ENCODE assay signal across 21 cellular contexts in the genomic region with DNA sequence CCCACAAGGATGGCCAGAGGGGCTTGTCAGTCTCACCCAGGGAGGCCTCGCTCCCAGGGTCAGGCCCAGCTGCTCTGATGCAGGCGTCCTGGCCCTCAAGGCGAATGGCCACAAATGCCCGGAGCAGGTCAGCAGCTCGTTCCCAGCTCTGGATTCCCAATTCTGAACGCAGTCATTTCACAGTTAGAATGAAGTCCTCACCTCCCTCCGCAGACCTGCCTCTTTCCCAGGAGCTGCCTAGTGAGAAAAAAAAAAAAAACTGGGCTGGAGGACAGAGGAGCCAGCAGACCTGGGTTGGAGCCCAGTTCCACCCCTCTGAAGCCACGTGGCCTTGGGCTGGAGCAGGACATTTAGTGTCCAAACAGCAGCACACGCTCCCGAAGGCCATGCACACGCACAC.
DNase-seq lines count a peak whose midpoint lies in the region; ATAC-seq, FAIRE-seq and TF ChIP-seq lines count a peak whose summit lies in the region.
"Had no signal": no experiment of that assay in that cellular context is flagged by ENCODE, and none has a peak within 500 bp of the region (broad histone marks: within the 10 kb centered on the region; RNA-seq: fewer than 3 reads in every experiment).

No MANE protein-coding gene starts in this region.

- no peaks in the 10 kb centered on the region for H3K36me3 ChIP-seq in right lobe of liver
- no peaks in the 10 kb centered on the region for H3K36me3 ChIP-seq in HepG2 (replicated peaks in 1 of 2; ENCODE audit: control insufficient read depth in 1 of 2, insufficient read depth in 2 of 2, low read length in 2 of 2)
- H3K36me3 ChIP-seq in kidney (ENCODE audit: control insufficient read depth in 1 of 2, insufficient read depth in 2 of 2, low read length in 2 of 2) = no peaks in the 10 kb centered on the region
- H3K36me3 ChIP-seq: BLaER1 had no signal

- TF ChIP-seq RAD21 in HepG2 (CRISPR knock-in tag; IDR thresholded peaks at IDR 0.05) = no peak

- intact Hi-C loops in right lobe of liver (cut with DNase I) (no loop called here), HepG2 (cut with micrococcal nuclease; ENCODE audit: unreplicated experiment) (no loop called here), kidney (cut with DNase I) (no loop called here), sciatic nerve (cut with DNase I) (no loop called here)
- intact Hi-C loops in activated CD4-positive, alpha-beta T cell treated with anti-CD3 and anti-CD28 coated beads for 36 hours (cut with DNase I, micrococcal nuclease) = no loop called here

- H3K4me3 ChIP-seq in right lobe of liver (no peak overlapping the region), HepG2 (replicated peaks in 1 of 3; ENCODE audit: insufficient read depth in 1 of 3, low read depth in 2 of 3, low read length in 3 of 3) (no peak overlapping the region), kidney (ENCODE audit: low read length in 2 of 2) (no peak overlapping the region)
- H3K4me3 ChIP-seq: BLaER1, PC-9 had no signal

- no peak overlapping the region for H3K4me2 ChIP-seq in HepG2 (ENCODE audit: low read depth, low read length)
- H3K4me2 ChIP-seq: BLaER1, PC-9 had no signal

- H2AFZ ChIP-seq in HepG2 (ENCODE audit: low read length) = no peak overlapping the region
- H2AFZ ChIP-seq: PC-9 had no signal

- no TSS peak for BruUV-seq in HepG2 (replicated peaks; lab: Mats Ljungman, UMichigan)

- no peaks in the 10 kb centered on the region for H4K20me1 ChIP-seq in HepG2 (ENCODE audit: insufficient read depth, low read length)
- H4K20me1 ChIP-seq: BLaER1 had no signal

- no peaks in the 10 kb centered on the region for H3K36me3 Mint-ChIP-seq in activated CD4-positive, alpha-beta T cell treated with anti-CD3 and anti-CD28 coated beads for 36 hours (ENCODE audit: low read depth)

- 40% methylated on average over 6 of the region's 11 CpGs for WGBS in right lobe of liver (ENCODE audit: insufficient coverage, low coverage, low lambda C conversion rate, missing lambda C conversion rate)
- WGBS in HepG2 (ENCODE audit: low lambda C conversion rate) = 53% methylated on average over 10 of the region's 11 CpGs

- POLR2A ChIA-PET in HepG2 (lab: Yijun Ruan, JAX) = no interaction called here
- POLR2A ChIA-PET in activated CD4-positive, alpha-beta T cell treated with anti-CD3 and anti-CD28 coated beads for 36 hours (lab: Charles Lee) = no interaction called here

- no peak overlapping the region for H3K27ac Mint-ChIP-seq in activated CD4-positive, alpha-beta T cell treated with anti-CD3 and anti-CD28 coated beads for 36 hours
- H3K27ac Mint-ChIP-seq: activated T-helper 1 cell treated with anti-CD3 and anti-CD28 coated beads, Interleukin-12 subunit alpha, Interleukin-12 subunit beta, Interleukin-2, Interleukin-4 antibody, amounts not matched to agents 30 ng/mL and 10 ng/mL and 1 ng/mL, durations not matched to agents 14 hours and 24 hours and 36 hours; progenitor cell of endocrine pancreas had no signal

- peaks cover 11% of the 10 kb centered on the region for H3K27me3 Mint-ChIP-seq in activated CD4-positive, alpha-beta T cell treated with anti-CD3 and anti-CD28 coated beads for 36 hours

- TF ChIP-seq EP300 in HepG2 (IDR thresholded peaks at IDR 0.05; ENCODE audit: low read depth in 2 of 2, low read length in 2 of 2) (no peak), HepG2 (CRISPR knock-in tag; IDR thresholded peaks at IDR 0.05; ENCODE audit: borderline replicate concordance) (no peak)

- no peak for TF ChIP-seq CTCF in right lobe of liver (IDR thresholded peaks at IDR 0.05)
- no peak for TF ChIP-seq CTCF in HepG2 (CRISPR knock-in tag; IDR thresholded peaks at IDR 0.05)
- TF ChIP-seq CTCF in kidney (IDR thresholded peaks at IDR 0.05; ENCODE audit: borderline replicate concordance, extremely low read depth, insufficient read depth) = no peak

- no peaks in the 10 kb centered on the region for H3K4me1 Mint-ChIP-seq in activated CD4-positive, alpha-beta T cell treated with anti-CD3 and anti-CD28 coated beads for 36 hours

- H3K27me3 ChIP-seq in right lobe of liver (no peaks in the 10 kb centered on the region), HepG2 (ENCODE audit: control insufficient read depth in 1 of 2, insufficient read depth in 2 of 2, low read length in 2 of 2) (peaks cover 5 to 29% of the 10 kb centered on the region in 2 experiments; a peak in 3 of 5 replicates)
- H3K27me3 ChIP-seq: BLaER1 had no signal

- H3K9me3 ChIP-seq in right lobe of liver = no peaks in the 10 kb centered on the region
- H3K9me3 ChIP-seq in HepG2 (ENCODE audit: low read length) = no peaks in the 10 kb centered on the region; the same call in 1 of the 2 replicates
- peaks cover 0 to 5% of the 10 kb centered on the region in 2 donors for H3K9me3 ChIP-seq in kidney (ENCODE audit: control insufficient read depth in 1 of 2, low read length in 2 of 2)

- no peaks in the 10 kb centered on the region for H3K9me3 Mint-ChIP-seq in activated CD4-positive, alpha-beta T cell treated with anti-CD3 and anti-CD28 coated beads for 36 hours (ENCODE audit: low read depth)
- H3K9me3 Mint-ChIP-seq: activated T-helper 1 cell treated with anti-CD3 and anti-CD28 coated beads, Interleukin-12 subunit alpha, Interleukin-12 subunit beta, Interleukin-2, Interleukin-4 antibody, amounts not matched to agents 30 ng/mL and 10 ng/mL and 1 ng/mL, durations not matched to agents 14 hours and 24 hours and 36 hours had no signal

- H3K79me2 ChIP-seq in HepG2 (ENCODE audit: insufficient read depth, low read length) = no peaks in the 10 kb centered on the region

- ATAC-seq in right lobe of liver (peak; percentile 52 to 84 (median 73)), HepG2 (no peak), sciatic nerve (peak; percentile 45), GM21515 (IDR thresholded peaks at IDR 0.05; ENCODE audit: unreplicated experiment) (no peak)
- ATAC-seq in activated CD4-positive, alpha-beta T cell treated with anti-CD3 and anti-CD28 coated beads for 36 hours = no peak
- ATAC-seq: stimulated activated naive CD8-positive, alpha-beta T cell treated with anti-CD3 and anti-CD28 coated beads, Interleukin-15, Interleukin-2, amounts not matched to agents 100 U/mL and 50 U/mL, for 24 hours had no signal

- CTCF ChIA-PET in HepG2 (lab: Yijun Ruan, JAX; ENCODE audit: low intra/inter-chr PET ratio, low total read pairs) = no interaction called here
- CTCF ChIA-PET in activated CD4-positive, alpha-beta T cell treated with anti-CD3 and anti-CD28 coated beads for 36 hours (lab: Charles Lee) = no interaction called here

- H3K4me1 ChIP-seq in right lobe of liver (peaks cover 0 to 23% (median 7%) of the 10 kb centered on the region in 4 donors), HepG2 (ENCODE audit: insufficient read depth, low read length) (peaks cover 20% of the 10 kb centered on the region), kidney (ENCODE audit: control insufficient read depth in 1 of 2, insufficient read depth in 1 of 2, low read depth in 1 of 2, low read length in 2 of 2) (no peaks in the 10 kb centered on the region)
- H3K4me1 ChIP-seq: BLaER1 had no signal

- TF ChIP-seq POLR2A in right lobe of liver (IDR thresholded peaks at IDR 0.05) (no peak), HepG2 (IDR thresholded peaks at IDR 0.05; ENCODE audit: insufficient read depth in 1 of 2, low read depth in 2 of 2, low read length in 2 of 2) (no peak)

- FAIRE-seq in HepG2 (lab: Jason Lieb, UNC) (no peak), kidney (lab: Jason Lieb, UNC) (no peak)
- FAIRE-seq: islet of Langerhans had no signal

- in situ Hi-C loops in HepG2 (cut with HindIII; ENCODE audit: extremely low pct_ligation_motif_present, low pct_unique_long_range_greater_than_20kb) = no loop called here

- H3K27ac ChIP-seq in right lobe of liver (no peak overlapping the region), HepG2 (ENCODE audit: extremely low read length, insufficient read depth, low read length) (no peak overlapping the region), kidney (ENCODE audit: low read depth in 2 of 2, low read length in 2 of 2) (no peak overlapping the region)
- H3K27ac ChIP-seq: BLaER1, PC-9 had no signal

- DNase-seq in right lobe of liver (peak; percentile 44 to 79 (median 76)), HepG2 (ENCODE audit: low spot score) (no peak), kidney (peak; percentile 41), sciatic nerve (ENCODE audit: low spot score) (peak; percentile 58), NCI-H2029 (lab: John Stamatoyannopoulos, UW) (no peak)
- no peak for DNase-seq in activated CD4-positive, alpha-beta T cell treated with anti-CD3 and anti-CD28 coated beads for 36 hours
- DNase-seq: activated CD4-positive, alpha-beta T cell treated with anti-CD3 and anti-CD28 coated beads, Interleukin-2, amount 50 U/mL, for 4 hours; activated CD4-positive, CD25-positive, alpha-beta regulatory T cell; DMS53; GOT3; IMR-90; NCI-H1694 treated with DMSO at 0.1 percent for 48 hours; NCI-H2171 treated with DMSO at 0.1 percent for 48 hours; NCI-H524 treated with DMSO at 0.1 percent for 48 hours; PC-9; stimulated activated naive CD8-positive, alpha-beta T cell treated with anti-CD3 and anti-CD28 coated beads, Interleukin-15, Interleukin-2, amounts not matched to agents 100 U/mL and 50 U/mL, for 24 hours had no signal

- H3K4me3 Mint-ChIP-seq in activated CD4-positive, alpha-beta T cell treated with anti-CD3 and anti-CD28 coated beads for 36 hours = no peak overlapping the region
- H3K4me3 Mint-ChIP-seq: activated T-helper 1 cell treated with anti-CD3 and anti-CD28 coated beads, Interleukin-12 subunit alpha, Interleukin-12 subunit beta, Interleukin-2, Interleukin-4 antibody, amounts not matched to agents 30 ng/mL and 10 ng/mL and 1 ng/mL, durations not matched to agents 14 hours and 24 hours and 36 hours had no signal

- H3K9ac ChIP-seq in HepG2 (ENCODE audit: insufficient read depth, low read depth, low read length) = no peak overlapping the region
- H3K9ac ChIP-seq in kidney (ENCODE audit: low read length in 2 of 2) = no peak overlapping the region
- H3K9ac ChIP-seq: BLaER1 had no signal

TF ChIP-seq in HepG2, 621 proteins besides CTCF, POLR2A, EP300 and RAD21 (continues in another document):
- TF ChIP-seq, protein P1, sequence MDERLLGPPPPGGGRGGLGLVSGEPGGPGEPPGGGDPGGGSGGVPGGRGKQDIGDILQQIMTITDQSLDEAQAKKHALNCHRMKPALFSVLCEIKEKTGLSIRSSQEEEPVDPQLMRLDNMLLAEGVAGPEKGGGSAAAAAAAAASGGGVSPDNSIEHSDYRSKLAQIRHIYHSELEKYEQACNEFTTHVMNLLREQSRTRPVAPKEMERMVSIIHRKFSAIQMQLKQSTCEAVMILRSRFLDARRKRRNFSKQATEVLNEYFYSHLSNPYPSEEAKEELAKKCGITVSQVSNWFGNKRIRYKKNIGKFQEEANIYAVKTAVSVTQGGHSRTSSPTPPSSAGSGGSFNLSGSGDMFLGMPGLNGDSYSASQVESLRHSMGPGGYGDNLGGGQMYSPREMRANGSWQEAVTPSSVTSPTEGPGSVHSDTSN (CRISPR knock-in tag; IDR thresholded peaks at IDR 0.05) = no peak
- no peak for TF ChIP-seq JARID2 (CRISPR knock-in tag; IDR thresholded peaks at IDR 0.05; ENCODE audit: insufficient replicate concordance)

Comparison
In these comparisons a context has a peak if more than half of its experiments do, and no peak if none do; other contexts are left out.
1. ATAC-seq: peak in right lobe of liver (4 of 4) and sciatic nerve (single experiment); none in HepG2 (single experiment), activated CD4-positive, alpha-beta T cell treated with anti-CD3 and anti-CD28 coated beads for 36 hours (single experiment) and GM21515 (single experiment).
2. DNase-seq: peak in right lobe of liver (3 of 3), kidney (single experiment) and sciatic nerve (single experiment); none in HepG2 (single experiment), activated CD4-positive, alpha-beta T cell treated with anti-CD3 and anti-CD28 coated beads for 36 hours (single experiment) and NCI-H2029 (single experiment).